1 cellular context compared by ENCODE assay signal in the genomic region with DNA sequence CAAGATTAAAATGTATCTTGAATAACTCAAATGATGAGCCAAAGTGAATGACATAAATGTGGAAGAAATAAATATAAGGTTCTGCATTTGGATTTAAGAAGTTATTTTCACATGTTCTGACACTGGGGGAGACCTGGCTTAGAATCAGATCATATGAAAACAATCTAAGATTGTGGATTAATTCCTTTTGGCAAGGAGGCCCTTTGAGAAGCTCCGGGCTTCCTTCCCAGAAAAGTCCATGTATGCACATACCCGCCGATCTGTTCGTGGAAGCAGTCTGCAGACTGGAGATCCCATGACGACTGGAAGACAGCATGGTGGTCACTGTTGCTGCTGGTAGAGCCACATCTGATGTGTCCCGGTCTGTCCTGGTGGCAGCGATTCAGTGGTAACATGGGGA.
TF ChIP-seq lines count a peak whose summit lies in the region.

No MANE protein-coding gene starts in this region.

TF ChIP-seq in HepG2, 621 proteins besides CTCF, POLR2A, EP300 and RAD21:
- TF ChIP-seq USF2 (IDR thresholded peaks at IDR 0.05; ENCODE audit: low read depth, low read length) (no peak), USF2 (CRISPR knock-in tag; IDR thresholded peaks at IDR 0.05; ENCODE audit: borderline replicate concordance) (no peak), ZNF143 (CRISPR knock-in tag; IDR thresholded peaks at IDR 0.05) (no peak), ZNF414 (CRISPR knock-in tag; IDR thresholded peaks at IDR 0.05) (no peak), SRY (CRISPR knock-in tag; IDR thresholded peaks at IDR 0.05) (no peak), ATAD3A (CRISPR knock-in tag; IDR thresholded peaks at IDR 0.05) (no peak), ATF6 (CRISPR knock-in tag; conservative IDR thresholded peaks at IDR 0.05) (no peak), ZSCAN29 (CRISPR knock-in tag; conservative IDR thresholded peaks at IDR 0.05) (no peak)
